ENCODE assay signal across 12 cellular contexts in the genomic region with DNA sequence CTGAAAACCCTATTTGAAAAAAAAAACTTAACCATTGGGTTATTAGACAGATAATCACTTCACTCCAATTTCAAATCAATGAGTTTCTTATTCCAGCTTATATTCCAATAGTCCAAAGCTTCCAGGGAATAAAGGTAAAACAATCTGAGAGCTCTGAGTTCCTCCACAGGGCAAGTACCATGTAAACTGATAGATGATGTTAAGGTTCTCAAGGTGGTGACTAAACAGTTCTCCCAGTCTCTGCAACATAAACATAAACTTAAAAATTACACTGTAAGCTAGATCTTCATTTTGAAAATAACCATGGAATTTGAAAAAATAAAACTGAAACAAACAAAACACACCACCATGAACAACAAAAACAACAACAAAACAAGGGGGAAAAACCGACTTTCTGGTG. TPM values are rescaled to one million over a fixed set of nuclear protein-coding genes. Genes with fewer than 3 reads are reported as not detected.
DNase-seq lines count a peak whose midpoint lies in the region; ATAC-seq and TF ChIP-seq lines count a peak whose summit lies in the region.
"Had no signal": no experiment of that assay in that cellular context is flagged by ENCODE, and none has a peak within 500 bp of the region (broad histone marks: within the 10 kb centered on the region; RNA-seq: fewer than 3 reads in every experiment).

No MANE protein-coding gene starts in this region.

- TF ChIP-seq CTCF in esophagus squamous epithelium (IDR thresholded peaks at IDR 0.05) (no peak), heart left ventricle (IDR thresholded peaks at IDR 0.05) (no peak)

- CTCF ChIA-PET in naive thymus-derived CD4-positive, alpha-beta T cell (lab: Charles Lee) = interaction anchor here (0.6 to 3.3 kb wide), 10 partner anchors 9 to 1902 kb away, joined by 3 to 32 read pairs (median 4); no protein-coding TSS in a partner anchor

- POLR2A ChIA-PET in naive thymus-derived CD4-positive, alpha-beta T cell (lab: Charles Lee) = interaction anchor here (0.6 to 5.7 kb wide), 6 partner anchors 9 to 472 kb away, joined by 3 to 53 read pairs (median 6); no protein-coding TSS in a partner anchor

- peak overlapping the region; percentile 99 for H3K27ac Mint-ChIP-seq in T-helper 2 cell treated with Interferon-gamma antibody and Interleukin-4, amounts not matched to agents 5 μg/mL and 100 μg/mL, for 36 hours
- H3K27ac Mint-ChIP-seq in naive thymus-derived CD4-positive, alpha-beta T cell = peak overlapping the region; percentile 81 to 98 (median 93)
- H3K27ac Mint-ChIP-seq: nephron progenitor cell had no signal

- no peaks in the 10 kb centered on the region for H3K27me3 ChIP-seq in naive thymus-derived CD4-positive, alpha-beta T cell (ENCODE audit: control insufficient read depth in 2 of 2, insufficient read depth in 2 of 2, low read length in 2 of 2)
- H3K27me3 ChIP-seq in esophagus squamous epithelium (no peaks in the 10 kb centered on the region), heart left ventricle (no peaks in the 10 kb centered on the region)
- H3K27me3 ChIP-seq: adrenal gland had no signal

- DNase-seq in T-helper 2 cell treated with Interferon-gamma antibody and Interleukin-4, amounts not matched to agents 5 μg/mL and 100 μg/mL, for 36 hours (ENCODE audit: low spot score) = no peak
- DNase-seq in T-helper 2 cell (no peak), NAMALWA (ENCODE audit: low spot score) (peak; percentile 32), SK-N-DZ (ENCODE audit: low spot score) (no peak), esophagus squamous epithelium (lab: John Stamatoyannopoulos, UW) (no peak), heart left ventricle (no peak)
- DNase-seq in naive thymus-derived CD4-positive, alpha-beta T cell = no peak
- DNase-seq: adrenal gland, foreskin melanocyte, nephron progenitor cell had no signal

- ATAC-seq in HG02571 (IDR thresholded peaks at IDR 0.05; ENCODE audit: unreplicated experiment) (peak; percentile 26), heart left ventricle (no peak)
- no peak for ATAC-seq in naive thymus-derived CD4-positive, alpha-beta T cell

- WGBS in esophagus squamous epithelium, 2 donors = 42 to 70% methylated on average over 1 of the region's 1 CpG
- whole genome bisulfite sequencing in heart left ventricle, 4 donors = 80 to 95% (median 88%) methylated on average over 1 of the region's 1 CpG

- H3K4me1 ChIP-seq in naive thymus-derived CD4-positive, alpha-beta T cell (ENCODE audit: control insufficient read depth in 2 of 2, insufficient read depth in 2 of 2, low read length in 2 of 2) = peaks cover 35 to 36% of the 10 kb centered on the region in 2 donors
- no peaks in the 10 kb centered on the region for H3K4me1 ChIP-seq in esophagus squamous epithelium
- peaks cover 0 to 35% (median 9%) of the 10 kb centered on the region in 12 donors for H3K4me1 ChIP-seq in heart left ventricle
- H3K4me1 ChIP-seq: A549, adrenal gland had no signal

- peaks cover 8% of the 10 kb centered on the region for H3K36me3 Mint-ChIP-seq in T-helper 2 cell treated with Interferon-gamma antibody and Interleukin-4, amounts not matched to agents 5 μg/mL and 100 μg/mL, for 36 hours (ENCODE audit: low read depth)
- peaks cover 0 to 13% (median 3%) of the 10 kb centered on the region in 5 donors for H3K36me3 Mint-ChIP-seq in naive thymus-derived CD4-positive, alpha-beta T cell

- H3K4me3 ChIP-seq in naive thymus-derived CD4-positive, alpha-beta T cell (ENCODE audit: low read length) = no peak overlapping the region
- H3K4me3 ChIP-seq in esophagus squamous epithelium (no peak overlapping the region), heart left ventricle (no peak overlapping the region)
- H3K4me3 ChIP-seq: A549, adrenal gland had no signal

- peak overlapping the region; percentile 90 for H3K4me3 Mint-ChIP-seq in T-helper 2 cell treated with Interferon-gamma antibody and Interleukin-4, amounts not matched to agents 5 μg/mL and 100 μg/mL, for 36 hours
- peak overlapping the region; percentile 64 to 92 (median 76) for H3K4me3 Mint-ChIP-seq in naive thymus-derived CD4-positive, alpha-beta T cell
- H3K4me3 Mint-ChIP-seq: nephron progenitor cell had no signal

- H3K27me3 Mint-ChIP-seq in T-helper 2 cell treated with Interferon-gamma antibody and Interleukin-4, amounts not matched to agents 5 μg/mL and 100 μg/mL, for 36 hours (ENCODE audit: low read depth) = no peaks in the 10 kb centered on the region
- H3K27me3 Mint-ChIP-seq in naive thymus-derived CD4-positive, alpha-beta T cell = no peaks in the 10 kb centered on the region

- peaks cover 24% of the 10 kb centered on the region for H3K9me3 Mint-ChIP-seq in T-helper 2 cell treated with Interferon-gamma antibody and Interleukin-4, amounts not matched to agents 5 μg/mL and 100 μg/mL, for 36 hours
- peaks cover 0 to 4% (median 0%) of the 10 kb centered on the region in 11 donors for H3K9me3 Mint-ChIP-seq in naive thymus-derived CD4-positive, alpha-beta T cell
- H3K9me3 Mint-ChIP-seq: nephron progenitor cell had no signal

- H3K36me3 ChIP-seq in naive thymus-derived CD4-positive, alpha-beta T cell (ENCODE audit: control insufficient read depth in 2 of 3, insufficient read depth in 3 of 3, low read length in 3 of 3) = no peaks in the 10 kb centered on the region
- no peaks in the 10 kb centered on the region for H3K36me3 ChIP-seq in esophagus squamous epithelium
- H3K36me3 ChIP-seq in heart left ventricle = no peaks in the 10 kb centered on the region
- H3K36me3 ChIP-seq: adrenal gland had no signal

- no peaks in the 10 kb centered on the region for H3K9me3 ChIP-seq in naive thymus-derived CD4-positive, alpha-beta T cell (ENCODE audit: control insufficient read depth in 2 of 3, low read length in 3 of 3)
- H3K9me3 ChIP-seq in esophagus squamous epithelium = no peaks in the 10 kb centered on the region
- H3K9me3 ChIP-seq in heart left ventricle = no peaks in the 10 kb centered on the region
- H3K9me3 ChIP-seq: A549, adrenal gland had no signal

- peaks cover 63% of the 10 kb centered on the region for H3K4me1 Mint-ChIP-seq in T-helper 2 cell treated with Interferon-gamma antibody and Interleukin-4, amounts not matched to agents 5 μg/mL and 100 μg/mL, for 36 hours (ENCODE audit: low read depth)
- H3K4me1 Mint-ChIP-seq in naive thymus-derived CD4-positive, alpha-beta T cell = peaks cover 43 to 70% (median 60%) of the 10 kb centered on the region in 7 donors
- H3K4me1 Mint-ChIP-seq: nephron progenitor cell had no signal

- intact Hi-C loops in naive thymus-derived CD4-positive, alpha-beta T cell (cut with micrococcal nuclease) = loop anchor here (1.0 to 2.0 kb wide), 10 partner anchors 11 to 753 kb away; a partner anchor contains a TSS
- intact Hi-C loops in esophagus squamous epithelium (cut with DNase I) (no loop called here), heart left ventricle (cut with DNase I) (no loop called here)

- TF ChIP-seq POLR2A in esophagus squamous epithelium (IDR thresholded peaks at IDR 0.05) (no peak), heart left ventricle (IDR thresholded peaks at IDR 0.05) (no peak)

- peak overlapping the region; percentile 39 for H3K27ac ChIP-seq in naive thymus-derived CD4-positive, alpha-beta T cell (ENCODE audit: low read depth, low read length)
- H3K27ac ChIP-seq in esophagus squamous epithelium (no peak overlapping the region), heart left ventricle (peak overlapping the region in 3 of 12 donors; percentile 62 to 90 (median 74))
- H3K27ac ChIP-seq: A549, adrenal gland had no signal

RNA-seq across cellular contexts. Expression of a gene that starts 22.3 kb away (rescaled TPM):
- total RNA-seq in naive thymus-derived CD4-positive, alpha-beta T cell = 100 to 1,000 TPM in 1 of 5 experiments, 10 to 100 TPM in 2, 1 to 10 TPM in 2; 5.6 to 189 (median 14.3) TPM
- 10 to 100 TPM; 13.9 to 14.0 TPM for polyA plus RNA-seq in naive thymus-derived CD4-positive, alpha-beta T cell
- polyA plus RNA-seq in SK-N-DZ (2014; cell fraction: cytosol; rRNA removed) = 0.03 TPM in 1 of 2 replicates, not detected in the other
- polyA plus RNA-seq in SK-N-DZ (2014; cell fraction: nucleus; rRNA removed) = 0.23 and 0.38 TPM in 2 replicates
- 1 to 10 TPM; 1.1 to 2.5 (median 1.9) TPM for total RNA-seq in esophagus squamous epithelium
- total RNA-seq in heart left ventricle = 10 to 100 TPM in 3 of 9 donors, 1 to 10 TPM in 6; 1.0 to 12.4 (median 3.0) TPM
- polyA plus RNA-seq in heart left ventricle = 1 to 10 TPM; 1.8 to 2.1 TPM

RNA-seq across cellular contexts. Expression of a gene that starts 52.9 kb away (rescaled TPM):
- 10 to 100 TPM in 1 of 5 experiments, 1 to 10 TPM in 2, under 1 TPM in 2; 0.65 to 41.8 (median 1.1) TPM for total RNA-seq in naive thymus-derived CD4-positive, alpha-beta T cell
- under 1 TPM; 0.45 to 0.89 TPM for polyA plus RNA-seq in naive thymus-derived CD4-positive, alpha-beta T cell
- polyA plus RNA-seq in SK-N-DZ (2014; cell fraction: cytosol; rRNA removed) = 1.4 and 2.2 TPM in 2 replicates
- 1.2 and 1.8 TPM in 2 replicates for polyA plus RNA-seq in SK-N-DZ (2014; cell fraction: nucleus; rRNA removed)
- total RNA-seq in esophagus squamous epithelium = 1 to 10 TPM in 3 of 4 donors, under 1 TPM in 1; 0.97 to 7.4 (median 3.6) TPM
- total RNA-seq in heart left ventricle = 10 to 100 TPM in 1 of 9 donors, 1 to 10 TPM in 8; 1.3 to 18.4 (median 2.1) TPM
- polyA plus RNA-seq in heart left ventricle = 1 to 10 TPM; 1.9 to 2.5 TPM

Comparison
In these comparisons a context has a peak if more than half of its experiments do, and no peak if none do; other contexts are left out.
1. intact Hi-C loops: an anchor here in naive thymus-derived CD4-positive, alpha-beta T cell (1.0 to 2.0 kb wide); none called in esophagus squamous epithelium and heart left ventricle.